35 cellular contexts compared by ENCODE assay signal in genomic region chr22:21711851-21712250, GRCh38.
"Had no signal": no experiment of that assay in that cellular context is flagged by ENCODE, and none has a peak within 500 bp of the region (broad histone marks: within the 10 kb centered on the region; RNA-seq: fewer than 3 reads in every experiment).

No MANE protein-coding gene starts in this region.

- H3K36me3 ChIP-seq: adrenal gland, brain microvascular endothelial cell, breast epithelium had no signal

- H3K4me3 ChIP-seq: adrenal gland, body of pancreas, breast epithelium had no signal

- FAIRE-seq: astrocyte, TTC549 had no signal

- H3K4me1 ChIP-seq: breast epithelium had no signal

- H3K9me3 ChIP-seq: adrenal gland, body of pancreas, breast epithelium had no signal

- H3K27me3 ChIP-seq: adrenal gland, body of pancreas, breast epithelium had no signal

- H3K27ac ChIP-seq: adrenal gland, body of pancreas, brain microvascular endothelial cell, breast epithelium had no signal

- ATAC-seq: activated CD4-positive, CD25-positive, alpha-beta regulatory T cell treated with anti-CD3 and anti-CD28 coated beads, Interleukin-2, amount 50 U/mL, for 24 hours; activated CD8-positive, alpha-beta T cell treated with anti-CD3 and anti-CD28 coated beads for 36 hours; activated naive CD4-positive, alpha-beta T cell treated with anti-CD3 and anti-CD28 coated beads, Interleukin-2, amount 50 U/mL, for 72 hours; activated T-cell treated with anti-CD3 and anti-CD28 coated beads, Interleukin-2, amount 50 U/mL, for 4 hours; activated T-cell treated with anti-CD3 and anti-CD28 coated beads, Interleukin-2, amount 50 U/mL, for 72 hours; activated T-helper 17 cell treated with anti-CD3 and anti-CD28 coated beads, Interleukin-2, amount 50 U/mL, for 72 hours; body of pancreas; WTC11 had no signal

- DNase-seq: activated CD4-positive, alpha-beta memory T cell treated with anti-CD3 and anti-CD28 coated beads for 36 hours; activated CD4-positive, alpha-beta T cell treated with anti-CD3 and anti-CD28 coated beads for 4 hours; activated CD4-positive, alpha-beta T cell treated with anti-CD3 and anti-CD28 coated beads, Interleukin-2, amount 10 ng/mL, durations not matched to agents 24 days and 14 days; activated CD4-positive, alpha-beta T cell treated with anti-CD3 and anti-CD28 coated beads, Interleukin-2, amount 50 U/mL, for 1 hour; activated CD4-positive, alpha-beta T cell treated with anti-CD3 and anti-CD28 coated beads, Interleukin-2, amount 50 U/mL, for 4 hours; activated CD4-positive, CD25-positive, alpha-beta regulatory T cell; activated CD8-positive, alpha-beta memory T cell treated with anti-CD3 and anti-CD28 coated beads, Interleukin-2, amount 50 U/mL, for 4 hours; activated CD8-positive, alpha-beta T cell treated with anti-CD3 and anti-CD28 coated beads for 36 hours; activated effector memory CD4-positive, alpha-beta T cell treated with anti-CD3 and anti-CD28 coated beads, Interleukin-2, amount 50 U/mL, for 16 hours; activated gamma-delta T cell treated with Interleukin-2 at 50 U/mL for 16 hours; activated naive CD4-positive, alpha-beta T cell; activated naive CD4-positive, alpha-beta T cell treated with anti-CD3 and anti-CD28 coated beads for 36 hours; activated naive CD4-positive, alpha-beta T cell treated with anti-CD3 and anti-CD28 coated beads, Interleukin-2, amount 50 U/mL, for 16 hours; activated naive CD8-positive, alpha-beta T cell treated with anti-CD3 and anti-CD28 coated beads for 36 hours; activated T-cell treated with anti-CD3 and anti-CD28 coated beads for 4 hours; activated T-cell treated with anti-CD3 and anti-CD28 coated beads, Interleukin-2, amount 50 U/mL, for 1 hour; activated T-cell treated with anti-CD3 and anti-CD28 coated beads, Interleukin-2, amount 50 U/mL, for 4 hours; activated T-cell treated with anti-CD3 and anti-CD28 coated beads, Interleukin-2, amount 50 U/mL, for 72 hours; adrenal gland; amniotic stem cell; aorta; body of pancreas; brain microvascular endothelial cell; central memory CD4-positive, alpha-beta T cell; T-helper 1 cell; T-helper 2 cell; T-helper 9 cell; WERI-Rb-1 had no signal
